1 cellular context compared by ENCODE assay signal in the genomic region with DNA sequence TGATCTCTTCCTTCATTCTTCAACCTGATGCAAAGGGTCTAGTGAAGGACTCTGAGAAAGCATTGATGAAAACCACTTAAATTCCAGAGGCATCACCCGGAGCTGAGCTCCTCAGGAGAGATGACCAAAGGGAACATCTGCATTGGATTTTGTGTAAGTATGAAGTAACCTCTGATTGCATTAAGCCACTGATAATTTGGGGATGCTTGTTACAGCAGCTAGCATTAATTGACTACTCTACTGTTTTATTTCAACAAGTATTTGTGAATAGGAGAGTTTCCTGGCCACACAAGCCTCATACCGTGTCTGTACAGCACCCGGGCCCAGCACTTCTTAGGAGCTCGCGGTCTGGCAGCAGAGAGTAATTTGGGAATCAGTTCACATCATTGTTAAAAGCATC.
TF ChIP-seq lines count a peak whose summit lies in the region.

No MANE protein-coding gene starts in this region.

TF ChIP-seq in K562, 482 proteins besides CTCF, POLR2A, EP300 and RAD21 (continued from another document):
- TF ChIP-seq, protein P1, sequence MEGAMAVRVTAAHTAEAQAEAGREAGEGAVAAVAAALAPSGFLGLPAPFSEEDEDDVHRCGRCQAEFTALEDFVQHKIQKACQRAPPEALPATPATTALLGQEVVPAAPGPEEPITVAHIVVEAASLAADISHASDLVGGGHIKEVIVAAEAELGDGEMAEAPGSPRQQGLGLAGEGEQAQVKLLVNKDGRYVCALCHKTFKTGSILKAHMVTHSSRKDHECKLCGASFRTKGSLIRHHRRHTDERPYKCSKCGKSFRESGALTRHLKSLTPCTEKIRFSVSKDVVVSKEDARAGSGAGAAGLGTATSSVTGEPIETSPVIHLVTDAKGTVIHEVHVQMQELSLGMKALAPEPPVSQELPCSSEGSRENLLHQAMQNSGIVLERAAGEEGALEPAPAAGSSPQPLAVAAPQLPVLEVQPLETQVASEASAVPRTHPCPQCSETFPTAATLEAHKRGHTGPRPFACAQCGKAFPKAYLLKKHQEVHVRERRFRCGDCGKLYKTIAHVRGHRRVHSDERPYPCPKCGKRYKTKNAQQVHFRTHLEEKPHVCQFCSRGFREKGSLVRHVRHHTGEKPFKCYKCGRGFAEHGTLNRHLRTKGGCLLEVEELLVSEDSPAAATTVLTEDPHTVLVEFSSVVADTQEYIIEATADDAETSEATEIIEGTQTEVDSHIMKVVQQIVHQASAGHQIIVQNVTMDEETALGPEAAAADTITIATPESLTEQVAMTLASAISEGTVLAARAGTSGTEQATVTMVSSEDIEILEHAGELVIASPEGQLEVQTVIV (CRISPR knock-in tag; IDR thresholded peaks at IDR 0.05; ENCODE audit: borderline replicate concordance): no peak
- TF ChIP-seq, protein P2, sequence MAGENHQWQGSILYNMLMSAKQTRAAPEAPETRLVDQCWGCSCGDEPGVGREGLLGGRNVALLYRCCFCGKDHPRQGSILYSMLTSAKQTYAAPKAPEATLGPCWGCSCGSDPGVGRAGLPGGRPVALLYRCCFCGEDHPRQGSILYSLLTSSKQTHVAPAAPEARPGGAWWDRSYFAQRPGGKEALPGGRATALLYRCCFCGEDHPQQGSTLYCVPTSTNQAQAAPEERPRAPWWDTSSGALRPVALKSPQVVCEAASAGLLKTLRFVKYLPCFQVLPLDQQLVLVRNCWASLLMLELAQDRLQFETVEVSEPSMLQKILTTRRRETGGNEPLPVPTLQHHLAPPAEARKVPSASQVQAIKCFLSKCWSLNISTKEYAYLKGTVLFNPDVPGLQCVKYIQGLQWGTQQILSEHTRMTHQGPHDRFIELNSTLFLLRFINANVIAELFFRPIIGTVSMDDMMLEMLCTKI (IDR thresholded peaks at IDR 0.05; ENCODE audit: partially characterized antibody): no peak
- TF ChIP-seq BCLAF1 (IDR thresholded peaks at IDR 0.05; ENCODE audit: borderline replicate concordance in 1 of 2, control insufficient read depth in 1 of 2, low read depth in 2 of 2, low read length in 1 of 2): no peak
